ENCODE assay signal across 26 cellular contexts in genomic region chr7:116902811-116903210, GRCh38.
"Had no signal": no experiment of that assay in that cellular context is flagged by ENCODE, and none has a peak within 500 bp of the region (broad histone marks: within the 10 kb centered on the region; RNA-seq: fewer than 3 reads in every experiment).

No MANE protein-coding gene starts in this region.

- H3K4me3 ChIP-seq: cardiac muscle cell, Peyer's patch had no signal

- H3K27ac Mint-ChIP-seq: activated CD8-positive, alpha-beta T cell treated with anti-CD3 and anti-CD28 coated beads, Interleukin-2, amount 10 ng/mL, durations not matched to agents 7 days and 5 days; activated naive CD4-positive, alpha-beta T cell treated with anti-CD3 and anti-CD28 coated beads for 36 hours; activated naive CD8-positive, alpha-beta T cell; T-helper 17 cell had no signal

- H3K4me3 Mint-ChIP-seq: activated CD8-positive, alpha-beta T cell treated with anti-CD3 and anti-CD28 coated beads, Interleukin-2, amount 10 ng/mL, durations not matched to agents 7 days and 5 days; activated naive CD4-positive, alpha-beta T cell treated with anti-CD3 and anti-CD28 coated beads for 36 hours; activated naive CD8-positive, alpha-beta T cell; activated T-cell treated with anti-CD3 and anti-CD28 coated beads, Interleukin-2, amount 50 U/mL, for 4 hours; T-helper 17 cell had no signal

- H3K4me1 ChIP-seq: Peyer's patch had no signal

- H3K27me3 ChIP-seq: brain microvascular endothelial cell, cardiac muscle cell, Peyer's patch had no signal

- H3K27ac ChIP-seq: brain microvascular endothelial cell, Peyer's patch, RWPE1, VCaP had no signal

- DNase-seq: activated CD4-positive, alpha-beta T cell treated with anti-CD3 and anti-CD28 coated beads for 48 hours; activated CD4-positive, alpha-beta T cell treated with anti-CD3 and anti-CD28 coated beads, Interleukin-2, amount 50 U/mL, for 4 hours; activated CD8-positive, alpha-beta T cell treated with anti-CD3 and anti-CD28 coated beads, Interleukin-2, amount 10 ng/mL, durations not matched to agents 7 days and 5 days; activated gamma-delta T cell; activated naive CD4-positive, alpha-beta T cell treated with anti-CD3 and anti-CD28 coated beads for 36 hours; activated T-cell treated with anti-CD3 and anti-CD28 coated beads, Interleukin-2, amount 50 U/mL, for 4 hours; amygdala; brain microvascular endothelial cell; Karpas-422; MM.1S; NCI-H1092; NCI-H1417 treated with DMSO at 0.1 percent for 48 hours; NCI-H1694; NCI-H2029 treated with DMSO at 0.1 percent for 48 hours; NCI-H345; NCI-H510A; NCI-H526 treated with DMSO at 0.1 percent for 48 hours; NK-92 treated with Interleukin-12 subunit alpha and Interleukin-12 subunit beta, amount 100 ng/mL, for 24 hours; Peyer's patch; Right ventricle myocardium superior; T-helper 17 cell; T-helper 9 cell had no signal

- H3K9me3 ChIP-seq: Peyer's patch had no signal

- H3K27me3 Mint-ChIP-seq: activated naive CD8-positive, alpha-beta T cell; T-helper 17 cell had no signal

- H3K9me3 Mint-ChIP-seq: activated naive CD4-positive, alpha-beta T cell treated with anti-CD3 and anti-CD28 coated beads for 36 hours; activated T-cell treated with anti-CD3 and anti-CD28 coated beads, Interleukin-2, amount 50 U/mL, for 4 hours had no signal

- ATAC-seq: activated CD8-positive, alpha-beta T cell treated with anti-CD3 and anti-CD28 coated beads, Interleukin-2, amount 10 ng/mL, durations not matched to agents 7 days and 5 days; activated T-cell treated with anti-CD3 and anti-CD28 coated beads, Interleukin-2, amount 50 U/mL, for 4 hours; T-helper 17 cell had no signal
